ENCODE assay signal across 12 cellular contexts in genomic region chr6:136737343-136738177, GRCh38. TPM values are rescaled to one million over a fixed set of nuclear protein-coding genes. Genes with fewer than 3 reads are reported as not detected.
DNase-seq lines count a peak whose midpoint lies in the region; ATAC-seq and TF ChIP-seq lines count a peak whose summit lies in the region.
"Had no signal": no experiment of that assay in that cellular context is flagged by ENCODE, and none has a peak within 500 bp of the region (broad histone marks: within the 10 kb centered on the region; RNA-seq: fewer than 3 reads in every experiment).

No MANE protein-coding gene starts in this region.

- no peak overlapping the region for H3K4me3 ChIP-seq in stomach

- no peaks in the 10 kb centered on the region for H3K27me3 Mint-ChIP-seq in HFFc6 (ENCODE audit: insufficient read depth)
- H3K27me3 Mint-ChIP-seq in CD4-positive, alpha-beta T cell = no peaks in the 10 kb centered on the region
- H3K27me3 Mint-ChIP-seq: activated naive CD8-positive, alpha-beta T cell treated with anti-CD3 and anti-CD28 coated beads, Interleukin-2, amount 10 ng/mL, durations not matched to agents 7 days and 5 days had no signal

- CTCF ChIA-PET in CD4-positive, alpha-beta T cell (lab: Charles Lee) = interaction anchor here (0.8 to 5.2 kb wide), 2 partner anchors 55 to 88 kb away, joined by 3 to 52 read pairs; partner anchors contain the start of gene MAP3K5

- peak overlapping the region; percentile 3; the same call in 1 of the 2 replicates for H3K27ac Mint-ChIP-seq in HFFc6
- no peak overlapping the region for H3K27ac Mint-ChIP-seq in CD4-positive, alpha-beta T cell
- H3K27ac Mint-ChIP-seq: activated naive CD8-positive, alpha-beta T cell treated with anti-CD3 and anti-CD28 coated beads, Interleukin-2, amount 10 ng/mL, durations not matched to agents 7 days and 5 days had no signal

- H3K4me1 Mint-ChIP-seq in HFFc6 (ENCODE audit: low read depth) = peaks cover 30% of the 10 kb centered on the region
- H3K4me1 Mint-ChIP-seq in CD4-positive, alpha-beta T cell (ENCODE audit: low read depth) = peaks cover 28% of the 10 kb centered on the region

- H3K9me3 ChIP-seq in stomach = no peaks in the 10 kb centered on the region
- H3K9me3 ChIP-seq in CD4-positive, alpha-beta T cell (ENCODE audit: control insufficient read depth, low read length) = no peaks in the 10 kb centered on the region

- H3K4me3 Mint-ChIP-seq in HFFc6 = no peak overlapping the region
- no peak overlapping the region for H3K4me3 Mint-ChIP-seq in CD4-positive, alpha-beta T cell
- H3K4me3 Mint-ChIP-seq: activated naive CD8-positive, alpha-beta T cell treated with anti-CD3 and anti-CD28 coated beads, Interleukin-2, amount 10 ng/mL, durations not matched to agents 7 days and 5 days had no signal

- POLR2A ChIA-PET in CD4-positive, alpha-beta T cell (lab: Charles Lee) = interaction anchor here (2.0 to 3.8 kb wide), 2 partner anchors 27 to 54 kb away, joined by 4 to 41 read pairs; partner anchors contain the start of gene MAP3K5

- H3K9me3 Mint-ChIP-seq in HFFc6 = no peaks in the 10 kb centered on the region
- H3K9me3 Mint-ChIP-seq in CD4-positive, alpha-beta T cell = no peaks in the 10 kb centered on the region
- H3K9me3 Mint-ChIP-seq: activated naive CD8-positive, alpha-beta T cell treated with anti-CD3 and anti-CD28 coated beads, Interleukin-2, amount 10 ng/mL, durations not matched to agents 7 days and 5 days had no signal

- ATAC-seq in HG03095 (IDR thresholded peaks at IDR 0.05; ENCODE audit: unreplicated experiment) (no peak), HG02571 (IDR thresholded peaks at IDR 0.05; ENCODE audit: unreplicated experiment) (no peak)
- ATAC-seq in CD4-positive, alpha-beta T cell (ENCODE audit: poor library complexity) = no peak

- DNase-seq in HFFc6 (no peak), caudate nucleus (lab: John Stamatoyannopoulos, UW) (no peak), iris pigment epithelial cell (ENCODE audit: low read depth) (peak; percentile 81), stomach (no peak)
- DNase-seq in stimulated activated CD4-positive, alpha-beta T cell treated with anti-CD3 and anti-CD28 coated beads, Interleukin-15, amount 100 ng/mL, for 24 hours = no peak
- DNase-seq in CD4-positive, alpha-beta T cell = no peak
- DNase-seq: activated CD4-positive, alpha-beta T cell treated with anti-CD3 and anti-CD28 coated beads for 4 hours; activated naive CD8-positive, alpha-beta T cell treated with anti-CD3 and anti-CD28 coated beads, Interleukin-2, amount 10 ng/mL, durations not matched to agents 7 days and 5 days; head of caudate nucleus; SIG-M5 had no signal

- H3K4me1 ChIP-seq in stomach = peaks cover 15 to 50% (median 40%) of the 10 kb centered on the region in 4 donors

- no peak for TF ChIP-seq EP300 in stomach (IDR thresholded peaks at IDR 0.05)

- H3K36me3 ChIP-seq in stomach = no peaks in the 10 kb centered on the region

- H3K27me3 ChIP-seq in stomach = no peaks in the 10 kb centered on the region
- H3K27me3 ChIP-seq in CD4-positive, alpha-beta T cell (ENCODE audit: control insufficient read depth, insufficient read depth, low read length) = no peaks in the 10 kb centered on the region

- peak overlapping the region; percentile 28 for H3K27ac ChIP-seq in caudate nucleus (ENCODE audit: low read depth, low read length)
- H3K27ac ChIP-seq in stomach = peak overlapping the region in 4 of 5 donors; percentile 54 to 61 (median 60)
- H3K27ac ChIP-seq in CD4-positive, alpha-beta T cell (ENCODE audit: low read depth, low read length) = no peak overlapping the region

- intact Hi-C loops in stomach (cut with DNase I; ENCODE audit: low total_unique reads) = no loop called here
- intact Hi-C loops in CD4-positive, alpha-beta T cell (cut with DNase I, micrococcal nuclease) = no loop called here

- no peak for TF ChIP-seq POLR2A in stomach (IDR thresholded peaks at IDR 0.05)

- 77 to 89% (median 83%) methylated on average over 8 of the region's 8 CpGs for WGBS in stomach, 5 donors

- TF ChIP-seq CTCF in HFFc6 (IDR thresholded peaks at IDR 0.05) = no peak
- TF ChIP-seq CTCF in stomach (IDR thresholded peaks at IDR 0.05) = no peak
- no peak for TF ChIP-seq CTCF in CD4-positive, alpha-beta T cell (IDR thresholded peaks at IDR 0.05)

- H3K36me3 Mint-ChIP-seq in HFFc6 (ENCODE audit: low read depth) = no peaks in the 10 kb centered on the region
- H3K36me3 Mint-ChIP-seq in CD4-positive, alpha-beta T cell (ENCODE audit: low read depth) = no peaks in the 10 kb centered on the region

RNA-seq across cellular contexts. Expression of gene MAP3K5, which starts 54.7 kb away (rescaled TPM):
- total RNA-seq in HFFc6 (2021; fragmentation: NEBNext Ultra II Directional; extraction: Animal tissue kit (Norgen Biotek cat#: 25700)) = 10 to 100 TPM; 11.9 to 22.2 (median 19.1) TPM
- total RNA-seq in stomach = 10 to 100 TPM; 23.2 to 40.3 (median 24.5) TPM
- 10 to 100 TPM in 2 of 3 donors, 1 to 10 TPM in 1; 4.9 to 12.5 (median 12.4) TPM for polyA plus RNA-seq in stomach
- total RNA-seq in CD4-positive, alpha-beta T cell = 10 to 100 TPM; 12.9 to 14.1 TPM
